Comparison of ENCODE assay signal across 21 cellular contexts in the genomic region with DNA sequence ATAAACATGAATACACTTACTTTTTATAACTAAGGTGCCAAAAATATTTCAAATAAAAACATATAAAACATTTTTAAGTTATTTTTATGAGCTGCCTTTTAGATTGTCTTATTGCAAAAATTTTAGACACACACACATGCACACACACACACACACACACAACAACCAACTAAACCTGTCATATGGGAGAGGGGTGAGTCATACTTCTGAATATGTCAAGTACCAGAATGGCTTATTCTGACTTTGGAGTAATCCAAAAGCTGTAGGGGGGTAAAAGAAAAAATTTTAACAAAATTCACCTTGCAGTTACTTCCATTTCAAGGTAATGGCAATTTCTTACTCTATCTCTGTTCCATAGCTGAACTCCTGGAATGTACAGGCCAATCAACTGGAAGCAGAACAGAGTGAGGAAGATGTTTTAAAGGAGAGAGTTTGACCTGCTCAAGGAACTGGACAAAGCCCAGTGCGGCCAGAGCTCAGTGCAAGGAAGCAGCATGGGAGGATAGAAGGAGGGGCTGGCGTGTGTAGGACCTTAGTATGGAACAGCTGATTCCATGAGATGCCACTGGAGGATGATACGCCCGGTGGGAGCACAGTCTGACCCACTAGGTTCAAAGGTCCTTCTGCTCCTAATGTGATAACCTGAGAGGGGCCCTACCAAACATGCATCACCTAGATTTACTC.
DNase-seq lines count a peak whose midpoint lies in the region; ATAC-seq and TF ChIP-seq lines count a peak whose summit lies in the region.
"Had no signal": no experiment of that assay in that cellular context is flagged by ENCODE, and none has a peak within 500 bp of the region (broad histone marks: within the 10 kb centered on the region; RNA-seq: fewer than 3 reads in every experiment).

No MANE protein-coding gene starts in this region.

- peak overlapping the region; percentile 3 for H3K4me3 Mint-ChIP-seq in activated T-helper 17 cell treated with anti-CD3 and anti-CD28 coated beads, Interleukin-2, amount 50 U/mL, for 72 hours
- no peak overlapping the region for H3K4me3 Mint-ChIP-seq in stimulated activated effector memory CD8-positive, alpha-beta T cell treated with anti-CD3 and anti-CD28 coated beads, Interleukin-12 subunit alpha, Interleukin-12 subunit beta, amount 100 ng/mL, for 72 hours
- H3K4me3 Mint-ChIP-seq: CD8-positive, alpha-beta T cell; nephron had no signal

- peak; percentile 52 for ATAC-seq in activated T-helper 17 cell treated with anti-CD3 and anti-CD28 coated beads, Interleukin-2, amount 50 U/mL, for 72 hours (replicated peaks)
- ATAC-seq in stimulated activated effector memory CD8-positive, alpha-beta T cell treated with anti-CD3 and anti-CD28 coated beads, Interleukin-12 subunit alpha, Interleukin-12 subunit beta, amount 100 ng/mL, for 72 hours = peak; percentile 51
- ATAC-seq in HG02588 (IDR thresholded peaks at IDR 0.05; ENCODE audit: unreplicated experiment) = no peak
- ATAC-seq: CD8-positive, alpha-beta T cell; gastroesophageal sphincter; GM12878 had no signal

- POLR2A ChIA-PET in HEK293T (lab: Yijun Ruan, JAX) = no interaction called here

- no peaks in the 10 kb centered on the region for H3K36me3 Mint-ChIP-seq in activated T-helper 17 cell treated with anti-CD3 and anti-CD28 coated beads, Interleukin-2, amount 50 U/mL, for 72 hours (ENCODE audit: low read depth)
- no peaks in the 10 kb centered on the region for H3K36me3 Mint-ChIP-seq in stimulated activated effector memory CD8-positive, alpha-beta T cell treated with anti-CD3 and anti-CD28 coated beads, Interleukin-12 subunit alpha, Interleukin-12 subunit beta, amount 100 ng/mL, for 72 hours
- H3K36me3 Mint-ChIP-seq: CD8-positive, alpha-beta T cell had no signal

- CTCF ChIA-PET in HEK293T (lab: Yijun Ruan, JAX) = no interaction called here

- H3K27ac Mint-ChIP-seq in activated T-helper 17 cell treated with anti-CD3 and anti-CD28 coated beads, Interleukin-2, amount 50 U/mL, for 72 hours = peak overlapping the region; percentile 29
- no peak overlapping the region for H3K27ac Mint-ChIP-seq in stimulated activated effector memory CD8-positive, alpha-beta T cell treated with anti-CD3 and anti-CD28 coated beads, Interleukin-12 subunit alpha, Interleukin-12 subunit beta, amount 100 ng/mL, for 72 hours
- H3K27ac Mint-ChIP-seq: CD8-positive, alpha-beta T cell; nephron; progenitor cell of endocrine pancreas had no signal

- H3K9me3 Mint-ChIP-seq in activated T-helper 17 cell treated with anti-CD3 and anti-CD28 coated beads, Interleukin-2, amount 50 U/mL, for 72 hours = peaks cover under 1% of the 10 kb centered on the region
- no peaks in the 10 kb centered on the region for H3K9me3 Mint-ChIP-seq in stimulated activated effector memory CD8-positive, alpha-beta T cell treated with anti-CD3 and anti-CD28 coated beads, Interleukin-12 subunit alpha, Interleukin-12 subunit beta, amount 100 ng/mL, for 72 hours
- H3K9me3 Mint-ChIP-seq: CD8-positive, alpha-beta T cell; nephron had no signal

- H3K4me1 Mint-ChIP-seq in activated T-helper 17 cell treated with anti-CD3 and anti-CD28 coated beads, Interleukin-2, amount 50 U/mL, for 72 hours = no peaks in the 10 kb centered on the region
- no peaks in the 10 kb centered on the region for H3K4me1 Mint-ChIP-seq in stimulated activated effector memory CD8-positive, alpha-beta T cell treated with anti-CD3 and anti-CD28 coated beads, Interleukin-12 subunit alpha, Interleukin-12 subunit beta, amount 100 ng/mL, for 72 hours

- DNase-seq in DMS53 (lab: John Stamatoyannopoulos, UW) = peak; percentile 50
- DNase-seq in DMS53 treated with DMSO at 0.1 percent for 48 hours (lab: John Stamatoyannopoulos, UW; ENCODE audit: unreplicated experiment) = no peak
- peak; percentile 53 for DNase-seq in fibroblast of peridontal ligament (ENCODE audit: extremely low read depth)
- DNase-seq in stimulated activated effector memory CD8-positive, alpha-beta T cell treated with anti-CD3 and anti-CD28 coated beads, Interleukin-12 subunit alpha, Interleukin-12 subunit beta, amount 100 ng/mL, for 72 hours (ENCODE audit: low spot score in 2 of 2) = no peak
- DNase-seq in HEK293T (ENCODE audit: extremely low spot score) = no peak
- DNase-seq in KG1 (lab: John Stamatoyannopoulos, UW) = no peak
- DNase-seq: activated CD4-positive, alpha-beta T cell treated with anti-CD3 and anti-CD28 coated beads for 48 hours; activated naive CD4-positive, alpha-beta T cell treated with anti-CD3 and anti-CD28 coated beads, Interleukin-2, amount 50 U/mL, for 16 hours; activated T-cell treated with anti-CD3 and anti-CD28 coated beads for 4 hours; CD8-positive, alpha-beta T cell; effector memory CD4-positive, alpha-beta T cell; NCI-H1930; NCI-H524 treated with DMSO at 0.1 percent for 48 hours; PC-9; stimulated activated naive CD4-positive, alpha-beta T cell treated with Interleukin-2 at 50 U/mL for 16 hours had no signal

- H3K27me3 Mint-ChIP-seq in activated T-helper 17 cell treated with anti-CD3 and anti-CD28 coated beads, Interleukin-2, amount 50 U/mL, for 72 hours = no peaks in the 10 kb centered on the region
- H3K27me3 Mint-ChIP-seq: progenitor cell of endocrine pancreas had no signal

TF ChIP-seq in HEK293T, 16 proteins besides CTCF, POLR2A, EP300 and RAD21:
- TF ChIP-seq CTBP1 (IDR thresholded peaks at IDR 0.05; ENCODE audit: borderline replicate concordance) (no peak), NFRKB (IDR thresholded peaks at IDR 0.05) (no peak), SUZ12 (IDR thresholded peaks at IDR 0.05) (no peak), FOXM1 (IDR thresholded peaks at IDR 0.05; ENCODE audit: borderline replicate concordance) (no peak), L3MBTL2 (conservative IDR thresholded peaks at IDR 0.05) (no peak), SP1 (IDR thresholded peaks at IDR 0.05) (no peak), FOXA1 (IDR thresholded peaks at IDR 0.05) (no peak)
- TF ChIP-seq, protein P1, sequence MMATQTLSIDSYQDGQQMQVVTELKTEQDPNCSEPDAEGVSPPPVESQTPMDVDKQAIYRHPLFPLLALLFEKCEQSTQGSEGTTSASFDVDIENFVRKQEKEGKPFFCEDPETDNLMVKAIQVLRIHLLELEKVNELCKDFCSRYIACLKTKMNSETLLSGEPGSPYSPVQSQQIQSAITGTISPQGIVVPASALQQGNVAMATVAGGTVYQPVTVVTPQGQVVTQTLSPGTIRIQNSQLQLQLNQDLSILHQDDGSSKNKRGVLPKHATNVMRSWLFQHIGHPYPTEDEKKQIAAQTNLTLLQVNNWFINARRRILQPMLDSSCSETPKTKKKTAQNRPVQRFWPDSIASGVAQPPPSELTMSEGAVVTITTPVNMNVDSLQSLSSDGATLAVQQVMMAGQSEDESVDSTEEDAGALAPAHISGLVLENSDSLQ (IDR thresholded peaks at IDR 0.05) = no peak

Comparison
In these comparisons a context has a peak if more than half of its experiments do, and no peak if none do; other contexts are left out.
1. DNase-seq: peak in DMS53 (single experiment) and fibroblast of peridontal ligament (single experiment); none in DMS53 treated with DMSO at 0.1 percent for 48 hours (single experiment), stimulated activated effector memory CD8-positive, alpha-beta T cell treated with anti-CD3 and anti-CD28 coated beads, Interleukin-12 subunit alpha, Interleukin-12 subunit beta, amount 100 ng/mL, for 72 hours (0 of 2), HEK293T (single experiment) and KG1 (single experiment).